In genomic region chr1:154178856-154179811, GRCh38 we compare ENCODE assay signal across 11 cellular contexts. TPM values are rescaled to one million over a fixed set of nuclear protein-coding genes. Genes with fewer than 3 reads are reported as not detected.
DNase-seq lines count a peak whose midpoint lies in the region; ATAC-seq and TF ChIP-seq lines count a peak whose summit lies in the region.
"Had no signal": no experiment of that assay in that cellular context is flagged by ENCODE, and none has a peak within 500 bp of the region (broad histone marks: within the 10 kb centered on the region; RNA-seq: fewer than 3 reads in every experiment).

No MANE protein-coding gene starts in this region.

- peak overlapping the region in 1 of 2 donors; percentile 86 for H3K4me3 ChIP-seq in left lung

- H3K36me3 Mint-ChIP-seq in activated naive CD4-positive, alpha-beta T cell treated with anti-CD3 and anti-CD28 coated beads, Interleukin-2, amount 10 ng/mL, durations not matched to agents 7 days and 5 days, result peaks cover 73% of the 10 kb centered on the region
- H3K36me3 Mint-ChIP-seq in activated naive CD8-positive, alpha-beta T cell treated with anti-CD3 and anti-CD28 coated beads for 36 hours, result peaks cover 62% of the 10 kb centered on the region
- H3K36me3 Mint-ChIP-seq in type B pancreatic cell, result peaks cover 24% of the 10 kb centered on the region

- H3K9me3 Mint-ChIP-seq in activated naive CD4-positive, alpha-beta T cell treated with anti-CD3 and anti-CD28 coated beads, Interleukin-2, amount 10 ng/mL, durations not matched to agents 7 days and 5 days, result no peaks in the 10 kb centered on the region
- H3K9me3 Mint-ChIP-seq in activated naive CD8-positive, alpha-beta T cell treated with anti-CD3 and anti-CD28 coated beads for 36 hours, result no peaks in the 10 kb centered on the region
- H3K9me3 Mint-ChIP-seq in type B pancreatic cell, result no peaks in the 10 kb centered on the region

- peaks cover 0 to 29% of the 10 kb centered on the region in 2 donors for H3K36me3 ChIP-seq in left lung

- CTCF ChIA-PET in activated naive CD4-positive, alpha-beta T cell treated with anti-CD3 and anti-CD28 coated beads, Interleukin-2, amount 10 ng/mL, durations not matched to agents 7 days and 5 days (lab: Charles Lee), result interaction anchor here (1.3 kb wide), 1 partner anchor 20 kb away, joined by 3 read pairs; no protein-coding TSS in a partner anchor

- no peak for ATAC-seq in left lung
- no peak for ATAC-seq in GM19395 (IDR thresholded peaks at IDR 0.05; ENCODE audit: unreplicated experiment)
- ATAC-seq in HG03378 (IDR thresholded peaks at IDR 0.05; ENCODE audit: unreplicated experiment), result no peak
- no peak for ATAC-seq in HG02610 (IDR thresholded peaks at IDR 0.05; ENCODE audit: unreplicated experiment)

- peak overlapping the region; percentile 100 for H3K4me3 Mint-ChIP-seq in activated naive CD4-positive, alpha-beta T cell treated with anti-CD3 and anti-CD28 coated beads, Interleukin-2, amount 10 ng/mL, durations not matched to agents 7 days and 5 days
- H3K4me3 Mint-ChIP-seq in activated naive CD8-positive, alpha-beta T cell treated with anti-CD3 and anti-CD28 coated beads for 36 hours, result peak overlapping the region; percentile 100
- H3K4me3 Mint-ChIP-seq in type B pancreatic cell, result peak overlapping the region; percentile 78

- intact Hi-C loops in left lung (cut with DNase I), result no loop called here

- H3K27ac ChIP-seq in left lung, result peak overlapping the region; percentile 39 to 98

- TF ChIP-seq CTCF in left lung (IDR thresholded peaks at IDR 0.05), result no peak
- no peak for TF ChIP-seq CTCF in type B pancreatic cell (conservative IDR thresholded peaks at IDR 0.05)

- peaks cover 4% of the 10 kb centered on the region for H3K27me3 Mint-ChIP-seq in activated naive CD4-positive, alpha-beta T cell treated with anti-CD3 and anti-CD28 coated beads, Interleukin-2, amount 10 ng/mL, durations not matched to agents 7 days and 5 days
- no peaks in the 10 kb centered on the region for H3K27me3 Mint-ChIP-seq in activated naive CD8-positive, alpha-beta T cell treated with anti-CD3 and anti-CD28 coated beads for 36 hours
- peaks cover 4% of the 10 kb centered on the region for H3K27me3 Mint-ChIP-seq in type B pancreatic cell

- peak overlapping the region; percentile 85 for H3K27ac Mint-ChIP-seq in activated naive CD4-positive, alpha-beta T cell treated with anti-CD3 and anti-CD28 coated beads, Interleukin-2, amount 10 ng/mL, durations not matched to agents 7 days and 5 days
- H3K27ac Mint-ChIP-seq in activated naive CD8-positive, alpha-beta T cell treated with anti-CD3 and anti-CD28 coated beads for 36 hours, result peak overlapping the region; percentile 100
- peak overlapping the region; percentile 99 for H3K27ac Mint-ChIP-seq in type B pancreatic cell

- peaks cover 57 to 76% of the 10 kb centered on the region in 2 donors for H3K4me1 ChIP-seq in left lung

- no peak for DNase-seq in activated naive CD4-positive, alpha-beta T cell treated with anti-CD3 and anti-CD28 coated beads, Interleukin-2, amount 10 ng/mL, durations not matched to agents 7 days and 5 days
- no peak for DNase-seq in activated naive CD4-positive, alpha-beta T cell treated with Interleukin-2 at 50 U/mL for 16 hours
- DNase-seq in activated naive CD8-positive, alpha-beta T cell treated with anti-CD3 and anti-CD28 coated beads for 36 hours, result no peak
- no peak for DNase-seq in left lung
- no peak for DNase-seq in type B pancreatic cell (ENCODE audit: extremely low spot score, unreplicated experiment)
- DNase-seq: COR-L47, NCI-H1417 had no signal

- no peaks in the 10 kb centered on the region for H3K27me3 ChIP-seq in left lung

- peaks cover 79% of the 10 kb centered on the region for H3K4me1 Mint-ChIP-seq in activated naive CD4-positive, alpha-beta T cell treated with anti-CD3 and anti-CD28 coated beads, Interleukin-2, amount 10 ng/mL, durations not matched to agents 7 days and 5 days
- H3K4me1 Mint-ChIP-seq in activated naive CD8-positive, alpha-beta T cell treated with anti-CD3 and anti-CD28 coated beads for 36 hours, result peaks cover 64% of the 10 kb centered on the region
- H3K4me1 Mint-ChIP-seq in type B pancreatic cell (ENCODE audit: unreplicated experiment), result peaks cover 54% of the 10 kb centered on the region

- no peaks in the 10 kb centered on the region for H3K9me3 ChIP-seq in left lung

RNA-seq across cellular contexts. Expression of gene TPM3, which starts 12.8 kb away (rescaled TPM):
- total RNA-seq in activated naive CD8-positive, alpha-beta T cell treated with anti-CD3 and anti-CD28 coated beads for 36 hours, result 100 to 1,000 TPM; 725 to 753 TPM
- 100 to 1,000 TPM; 318 to 406 TPM for total RNA-seq in left lung
- 263 and 371 TPM in 2 replicates for total RNA-seq in type B pancreatic cell (ENCODE audit: low replicate concordance)

RNA-seq across cellular contexts. Expression of gene NUP210L, which starts 24.3 kb away (rescaled TPM):
- under 1 TPM in 1 of 2 experiments, not detected in 1; 0.04 TPM for total RNA-seq in activated naive CD8-positive, alpha-beta T cell treated with anti-CD3 and anti-CD28 coated beads for 36 hours
- total RNA-seq in left lung (under 1 TPM; 0.16 to 0.26 TPM), type B pancreatic cell (ENCODE audit: low replicate concordance) (0.07 TPM in 1 of 2 replicates, not detected in the other)
- total RNA-seq: glomerular endothelial cell had no signal

RNA-seq across cellular contexts. Expression of gene CFAP141, which starts 27.0 kb away (rescaled TPM):
- not detected for total RNA-seq in activated naive CD8-positive, alpha-beta T cell treated with anti-CD3 and anti-CD28 coated beads for 36 hours
- not detected for total RNA-seq in left lung
- total RNA-seq in type B pancreatic cell (ENCODE audit: low replicate concordance), result not detected in 2 replicates
- total RNA-seq: glomerular endothelial cell had no signal

RNA-seq across cellular contexts. Expression of gene UBAP2L, which starts 41.6 kb away (rescaled TPM):
- total RNA-seq in activated naive CD8-positive, alpha-beta T cell treated with anti-CD3 and anti-CD28 coated beads for 36 hours, result 100 to 1,000 TPM; 247 to 266 TPM
- total RNA-seq in left lung (100 to 1,000 TPM; 131 to 144 TPM), type B pancreatic cell (ENCODE audit: low replicate concordance) (188 and 216 TPM in 2 replicates)
